In the genomic region with DNA sequence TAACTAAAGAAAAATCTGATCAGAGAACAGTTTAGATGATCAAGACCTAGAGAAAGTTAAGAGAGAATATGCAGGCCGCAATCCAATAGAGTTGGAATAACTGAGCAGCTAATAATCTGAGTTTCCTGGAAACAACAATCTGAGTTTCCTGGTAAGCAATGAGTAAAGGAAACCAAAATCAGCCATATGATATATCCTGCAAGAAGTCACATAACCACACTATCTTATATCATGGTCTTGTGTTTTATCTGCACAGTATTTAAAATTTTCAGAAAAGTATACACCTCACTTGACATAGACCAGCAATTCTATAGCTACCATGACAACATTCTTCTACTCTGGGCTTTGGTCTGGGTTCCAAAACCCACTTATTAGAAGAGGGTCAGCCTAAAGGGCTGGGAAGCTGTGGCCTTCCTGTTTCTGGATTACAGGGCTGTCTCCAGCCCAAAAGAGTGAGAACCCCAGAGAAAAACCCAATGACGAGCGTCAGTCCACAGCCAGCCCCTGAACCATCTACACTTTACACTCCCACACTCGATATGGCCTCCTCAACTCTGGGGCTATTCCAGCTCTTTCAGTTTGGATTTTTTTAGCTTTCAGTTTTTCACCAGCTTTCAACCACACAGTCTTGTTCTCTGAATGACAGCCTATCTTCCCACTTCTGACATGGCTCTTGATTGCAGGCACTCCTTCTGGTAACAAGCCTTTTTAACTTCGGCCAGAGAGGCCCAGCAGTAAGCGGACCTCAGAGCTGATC, we compare ENCODE assay signal across 18 cellular contexts.
A peak's percentile ranks its signal among the peaks of the same experiment; 100 is the strongest.
DNase-seq lines count a peak whose midpoint lies in the region; ATAC-seq and TF ChIP-seq lines count a peak whose summit lies in the region.
"Had no signal": no experiment of that assay in that cellular context is flagged by ENCODE, and none has a peak within 500 bp of the region (broad histone marks: within the 10 kb centered on the region; RNA-seq: fewer than 3 reads in every experiment).

No MANE protein-coding gene starts in this region.

- no peak overlapping the region for H3K27ac Mint-ChIP-seq in endodermal cell
- H3K27ac Mint-ChIP-seq: CD4-positive, alpha-beta T cell had no signal

- H3K27me3 Mint-ChIP-seq in endodermal cell (ENCODE audit: insufficient read depth) = peaks cover 27% of the 10 kb centered on the region
- H3K27me3 Mint-ChIP-seq: CD4-positive, alpha-beta T cell had no signal

- H3K4me3 ChIP-seq in DND-41 (ENCODE audit: low read depth in 1 of 2, low read length in 2 of 2) = no peak overlapping the region
- no peak overlapping the region for H3K4me3 ChIP-seq in endodermal cell (ENCODE audit: low read length)
- no peak overlapping the region for H3K4me3 ChIP-seq in mesodermal cell (ENCODE audit: extremely low read depth, insufficient read depth, low read length, poor library complexity, severe bottlenecking)
- no peak overlapping the region for H3K4me3 ChIP-seq in HAP-1
- H3K4me3 ChIP-seq: GM12878 had no signal

- peak; percentile 54 for ATAC-seq in DND-41 (ENCODE audit: insufficient read depth, low read depth)
- ATAC-seq in omental fat pad (ENCODE audit: low FRiP score) = peak; percentile 52
- ATAC-seq in HG03095 (IDR thresholded peaks at IDR 0.05; ENCODE audit: unreplicated experiment) = no peak
- ATAC-seq in GM19324 (IDR thresholded peaks at IDR 0.05; ENCODE audit: low FRiP score, unreplicated experiment) = no peak
- ATAC-seq: GM12878, HepG2, Right ventricle myocardium inferior had no signal

- H3K27me3 ChIP-seq in DND-41 (ENCODE audit: insufficient read depth, low read length, poor library complexity) (no peaks in the 10 kb centered on the region), endodermal cell (ENCODE audit: control insufficient read depth, insufficient read depth, low read length, poor library complexity, severe bottlenecking) (no peaks in the 10 kb centered on the region), HAP-1 (ENCODE audit: low read depth) (no peaks in the 10 kb centered on the region)

- H3K9ac ChIP-seq in DND-41 (ENCODE audit: low read depth, low read length) (no peak overlapping the region), endodermal cell (ENCODE audit: extremely low read depth, low read length, poor library complexity, severe bottlenecking) (no peak overlapping the region)

- H3K4me1 ChIP-seq in DND-41 (ENCODE audit: insufficient read depth, low read length) (peaks cover 8% of the 10 kb centered on the region; the same call in 1 of the 2 replicates), endodermal cell (ENCODE audit: control insufficient read depth, insufficient read depth, low read length) (peaks cover 5% of the 10 kb centered on the region), mesodermal cell (ENCODE audit: control insufficient read depth, insufficient read depth, low read length, poor library complexity, severe bottlenecking) (no peaks in the 10 kb centered on the region), HAP-1 (peaks cover 14% of the 10 kb centered on the region)

- WGBS in endodermal cell (ENCODE audit: insufficient coverage in 1 of 2, insufficient read length in 1 of 2), 2 experiments = 94 to 98% methylated on average over 4 to 6 of the region's 6 CpGs
- 81 to 91% methylated on average over 4 to 5 of the region's 6 CpGs for WGBS in mesodermal cell (ENCODE audit: insufficient coverage in 2 of 2), 2 experiments

- TF ChIP-seq CTCF in DND-41 (IDR thresholded peaks at IDR 0.05; ENCODE audit: borderline replicate concordance, extremely low read depth, low read length, poor library complexity, severe bottlenecking) = no peak
- TF ChIP-seq CTCF in endodermal cell (conservative IDR thresholded peaks at IDR 0.05) = no peak
- no peak for TF ChIP-seq CTCF in omental fat pad (IDR thresholded peaks at IDR 0.05)

- H3K9me3 Mint-ChIP-seq in endodermal cell = no peaks in the 10 kb centered on the region
- H3K9me3 Mint-ChIP-seq: CD4-positive, alpha-beta T cell had no signal

- H3K4me1 Mint-ChIP-seq in endodermal cell = peaks cover 9% of the 10 kb centered on the region

- no peaks in the 10 kb centered on the region for H3K36me3 Mint-ChIP-seq in endodermal cell (ENCODE audit: low read depth)

- H3K27ac ChIP-seq in DND-41 (ENCODE audit: low read length) = no peak overlapping the region
- peak overlapping the region; percentile 1 for H3K27ac ChIP-seq in endodermal cell (ENCODE audit: low read depth, low read length)
- H3K27ac ChIP-seq in mesodermal cell (ENCODE audit: low read depth, low read length, severe bottlenecking) = peak overlapping the region; percentile 46

- no peak overlapping the region for H2AFZ ChIP-seq in DND-41 (ENCODE audit: low read depth, low read length)

- in situ Hi-C loops in HAP-1 (cut with MboI; ENCODE audit: low sequenced_read_pairs) = no loop called here

- no peak overlapping the region for H3K4me3 Mint-ChIP-seq in endodermal cell
- H3K4me3 Mint-ChIP-seq: CD4-positive, alpha-beta T cell had no signal

- no peak for DNase-seq in DND-41
- no peak for DNase-seq in endodermal cell
- DNase-seq in omental fat pad (ENCODE audit: low spot score) = no peak
- DNase-seq in NCI-H2196 (lab: John Stamatoyannopoulos, UW; ENCODE audit: unreplicated experiment) = no peak
- no peak for DNase-seq in HAP-1 (ENCODE audit: low spot score in 2 of 2)
- DNase-seq: CD4-positive, alpha-beta T cell; DMS153; EL; KBM-7; NCI-H1105; NCI-H2081; NCI-H2171 treated with DMSO at 0.1 percent for 48 hours had no signal

- H3K9me3 ChIP-seq in DND-41 (ENCODE audit: insufficient read depth, low read length, severe bottlenecking) (no peaks in the 10 kb centered on the region), endodermal cell (ENCODE audit: control insufficient read depth, low read length) (no peaks in the 10 kb centered on the region), mesodermal cell (ENCODE audit: control insufficient read depth, low read length) (no peaks in the 10 kb centered on the region), HAP-1 (0 out of 2 replicates have a peak, but pooled peaks cover 6% of the 10 kb centered on the region)

- peaks cover 4% of the 10 kb centered on the region; the same call in 1 of the 2 replicates for H3K36me3 ChIP-seq in DND-41 (ENCODE audit: insufficient read depth, low read length)
- no peaks in the 10 kb centered on the region for H3K36me3 ChIP-seq in endodermal cell (ENCODE audit: control insufficient read depth, insufficient read depth, low read length)
- peaks cover 14% of the 10 kb centered on the region for H3K36me3 ChIP-seq in mesodermal cell (ENCODE audit: control insufficient read depth, insufficient read depth, low read length)
- H3K36me3 ChIP-seq in HAP-1 (replicated peaks) = peaks cover 2% of the 10 kb centered on the region; the same call in 1 of the 2 replicates

- peaks cover 4% of the 10 kb centered on the region; the same call in 1 of the 2 replicates for H4K20me1 ChIP-seq in DND-41 (ENCODE audit: insufficient read depth, low read length)

- H3K79me2 ChIP-seq in DND-41 (ENCODE audit: insufficient read depth, low read length) = no peaks in the 10 kb centered on the region

- no peak overlapping the region for H3K4me2 ChIP-seq in DND-41 (ENCODE audit: insufficient read depth, low read length)

Comparison
In these comparisons a context has a peak if more than half of its experiments do, and no peak if none do; other contexts are left out.
1. ATAC-seq: peak in DND-41 (single experiment) and omental fat pad (single experiment); none in HG03095 (single experiment) and GM19324 (single experiment).